In the genomic region with DNA sequence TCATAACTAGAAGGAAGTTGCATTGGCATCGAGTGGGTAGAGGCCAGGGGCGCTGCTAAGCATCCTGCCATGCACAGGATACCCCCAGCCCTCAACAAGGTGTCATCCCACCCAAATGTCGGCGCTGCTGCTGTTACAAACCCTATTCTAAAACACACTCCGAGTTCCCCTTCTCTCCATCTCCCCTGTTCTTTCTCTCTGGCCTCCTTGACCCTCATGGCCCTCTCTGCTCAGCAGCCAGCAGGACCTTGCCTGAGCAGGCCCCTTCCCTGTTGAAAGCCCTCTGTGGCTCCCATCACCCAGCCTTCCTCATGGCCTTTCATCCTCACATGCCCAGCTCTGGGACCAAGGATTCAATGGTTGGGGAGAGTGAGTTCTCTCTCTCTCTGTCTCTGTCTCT, we compare ENCODE assay signal across 2 cellular contexts.
TF ChIP-seq lines count a peak whose summit lies in the region.

No MANE protein-coding gene starts in this region.

TF ChIP-seq in SK-N-SH treated with all-trans-retinoic acid at 6 μM for 48 hours, 23 proteins besides CTCF, POLR2A, EP300 and RAD21 (continued from another document):
- TF ChIP-seq, protein P1, sequence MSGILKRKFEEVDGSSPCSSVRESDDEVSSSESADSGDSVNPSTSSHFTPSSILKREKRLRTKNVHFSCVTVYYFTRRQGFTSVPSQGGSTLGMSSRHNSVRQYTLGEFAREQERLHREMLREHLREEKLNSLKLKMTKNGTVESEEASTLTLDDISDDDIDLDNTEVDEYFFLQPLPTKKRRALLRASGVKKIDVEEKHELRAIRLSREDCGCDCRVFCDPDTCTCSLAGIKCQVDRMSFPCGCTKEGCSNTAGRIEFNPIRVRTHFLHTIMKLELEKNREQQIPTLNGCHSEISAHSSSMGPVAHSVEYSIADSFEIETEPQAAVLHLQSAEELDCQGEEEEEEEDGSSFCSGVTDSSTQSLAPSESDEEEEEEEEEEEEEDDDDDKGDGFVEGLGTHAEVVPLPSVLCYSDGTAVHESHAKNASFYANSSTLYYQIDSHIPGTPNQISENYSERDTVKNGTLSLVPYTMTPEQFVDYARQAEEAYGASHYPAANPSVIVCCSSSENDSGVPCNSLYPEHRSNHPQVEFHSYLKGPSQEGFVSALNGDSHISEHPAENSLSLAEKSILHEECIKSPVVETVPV (CRISPR knock-in tag; IDR thresholded peaks at IDR 0.05), result no peak
- TF ChIP-seq ZC3H10 (CRISPR knock-in tag; IDR thresholded peaks at IDR 0.05) (no peak), ZNF8 (CRISPR knock-in tag; IDR thresholded peaks at IDR 0.05) (no peak)

TF ChIP-seq in SK-N-SH, 30 proteins besides CTCF, POLR2A, EP300 and RAD21 (continued from another document):
- TF ChIP-seq, protein P2, sequence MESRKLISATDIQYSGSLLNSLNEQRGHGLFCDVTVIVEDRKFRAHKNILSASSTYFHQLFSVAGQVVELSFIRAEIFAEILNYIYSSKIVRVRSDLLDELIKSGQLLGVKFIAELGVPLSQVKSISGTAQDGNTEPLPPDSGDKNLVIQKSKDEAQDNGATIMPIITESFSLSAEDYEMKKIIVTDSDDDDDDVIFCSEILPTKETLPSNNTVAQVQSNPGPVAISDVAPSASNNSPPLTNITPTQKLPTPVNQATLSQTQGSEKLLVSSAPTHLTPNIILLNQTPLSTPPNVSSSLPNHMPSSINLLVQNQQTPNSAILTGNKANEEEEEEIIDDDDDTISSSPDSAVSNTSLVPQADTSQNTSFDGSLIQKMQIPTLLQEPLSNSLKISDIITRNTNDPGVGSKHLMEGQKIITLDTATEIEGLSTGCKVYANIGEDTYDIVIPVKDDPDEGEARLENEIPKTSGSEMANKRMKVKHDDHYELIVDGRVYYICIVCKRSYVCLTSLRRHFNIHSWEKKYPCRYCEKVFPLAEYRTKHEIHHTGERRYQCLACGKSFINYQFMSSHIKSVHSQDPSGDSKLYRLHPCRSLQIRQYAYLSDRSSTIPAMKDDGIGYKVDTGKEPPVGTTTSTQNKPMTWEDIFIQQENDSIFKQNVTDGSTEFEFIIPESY (IDR thresholded peaks at IDR 0.05; ENCODE audit: borderline replicate concordance, low read depth), result no peak
